In genomic region chr17:63834431-63835166, GRCh38 we compare ENCODE assay signal across 8 cellular contexts. TPM values are rescaled to one million over a fixed set of nuclear protein-coding genes. Genes with fewer than 3 reads are reported as not detected.
DNase-seq lines count a peak whose midpoint lies in the region; ATAC-seq and TF ChIP-seq lines count a peak whose summit lies in the region.

No MANE protein-coding gene starts in this region.

- peak; percentile 77 for TF ChIP-seq CTCF in CD14-positive monocyte (IDR thresholded peaks at IDR 0.05)

- no peak overlapping the region for H3K4me3 ChIP-seq in Karpas-422 (ENCODE audit: low read length)

- DNase-seq in CD14-positive monocyte (ENCODE audit: low spot score) (peak; percentile 72), Karpas-422 (peak; percentile 91), SHP77 treated with DMSO at 0.1 percent for 48 hours (lab: John Stamatoyannopoulos, UW) (peak; percentile 35), glomerular visceral epithelial cell (ENCODE audit: extremely low spot score) (peak; percentile 83), retina (peak; percentile 49)
- peak in 1 of 2 donors; percentile 66 for DNase-seq in activated naive CD4-positive, alpha-beta T cell treated with anti-CD3 and anti-CD28 coated beads, Interleukin-2, amount 50 U/mL, for 72 hours (ENCODE audit: low spot score in 2 of 2)

- H3K4me1 Mint-ChIP-seq in CD14-positive monocyte: peaks cover 34% of the 10 kb centered on the region

- ATAC-seq in GM19035 (IDR thresholded peaks at IDR 0.05; ENCODE audit: unreplicated experiment): peak; percentile 52
- peak; percentile 73 to 76 for ATAC-seq in activated naive CD4-positive, alpha-beta T cell treated with anti-CD3 and anti-CD28 coated beads, Interleukin-2, amount 50 U/mL, for 72 hours
- ATAC-seq in GM19455 (IDR thresholded peaks at IDR 0.05; ENCODE audit: unreplicated experiment): no peak

- no peak overlapping the region for H3K4me3 Mint-ChIP-seq in CD14-positive monocyte

- H3K79me2 ChIP-seq in Karpas-422 (ENCODE audit: low read length): peaks cover 39% of the 10 kb centered on the region

- peaks cover 10% of the 10 kb centered on the region; the same call in 1 of the 2 replicates for H4K20me1 ChIP-seq in Karpas-422 (ENCODE audit: insufficient read depth, low read depth, low read length)

- peaks cover 0 to 1% (median 0%) of the 10 kb centered on the region in 3 donors for H3K27me3 Mint-ChIP-seq in CD14-positive monocyte (ENCODE audit: low read depth in 3 of 3)

- H3K27me3 ChIP-seq in Karpas-422 (ENCODE audit: low read length): no peaks in the 10 kb centered on the region

- peaks cover 66 to 76% of the 10 kb centered on the region in 2 donors for H3K36me3 Mint-ChIP-seq in CD14-positive monocyte
- H3K36me3 Mint-ChIP-seq in activated naive CD4-positive, alpha-beta T cell treated with anti-CD3 and anti-CD28 coated beads, Interleukin-2, amount 50 U/mL, for 72 hours: peaks cover 26 to 38% of the 10 kb centered on the region in 2 donors

- H3K36me3 ChIP-seq in Karpas-422 (ENCODE audit: insufficient read depth, low read length): peaks cover 27% of the 10 kb centered on the region; the same call in 1 of the 2 replicates

- H2AFZ ChIP-seq in Karpas-422 (ENCODE audit: low read length): no peak overlapping the region

- no peaks in the 10 kb centered on the region for H3K9me3 Mint-ChIP-seq in CD14-positive monocyte
- H3K9me3 Mint-ChIP-seq in activated naive CD4-positive, alpha-beta T cell treated with anti-CD3 and anti-CD28 coated beads, Interleukin-2, amount 50 U/mL, for 72 hours: no peaks in the 10 kb centered on the region

- no peaks in the 10 kb centered on the region for H3K9me2 ChIP-seq in Karpas-422 (replicated peaks; ENCODE audit: insufficient read depth, low read length)

- peak overlapping the region in 6 of 7 donors; percentile 40 to 88 (median 80) for H3K27ac Mint-ChIP-seq in CD14-positive monocyte
- peak overlapping the region; percentile 20 to 88 for H3K27ac Mint-ChIP-seq in activated naive CD4-positive, alpha-beta T cell treated with anti-CD3 and anti-CD28 coated beads, Interleukin-2, amount 50 U/mL, for 72 hours

- no peak overlapping the region for H3K9ac ChIP-seq in Karpas-422 (ENCODE audit: low read length)

- H3K9me3 ChIP-seq in Karpas-422 (ENCODE audit: low read length): no peaks in the 10 kb centered on the region

- H3K27ac ChIP-seq in Karpas-422 (ENCODE audit: low read length): no peak overlapping the region

- H3K4me2 ChIP-seq in Karpas-422 (ENCODE audit: low read depth, low read length, poor library complexity, severe bottlenecking): no peak overlapping the region

- H3K4me1 ChIP-seq in Karpas-422 (ENCODE audit: low read length): peaks cover 17% of the 10 kb centered on the region

- intact Hi-C loops in CD14-positive monocyte (cut with micrococcal nuclease): no loop called here

RNA-seq across cellular contexts. Expression of gene FTSJ3, which starts 7.1 kb away (rescaled TPM):
- polyA plus RNA-seq in CD14-positive monocyte: 10 to 100 TPM in 1 of 2 donors, 1 to 10 TPM in 1; 9.2 to 15.0 TPM
- 30.7 and 39.5 TPM in 2 replicates for total RNA-seq in Karpas-422 (2014; rRNA removed; shearing (Covaris generic); ENCODE audit: low replicate concordance)
- 10 to 100 TPM; 47.0 to 55.8 TPM for total RNA-seq in activated naive CD4-positive, alpha-beta T cell treated with anti-CD3 and anti-CD28 coated beads, Interleukin-2, amount 50 U/mL, for 72 hours

RNA-seq across cellular contexts. Expression of gene PSMC5, which starts 7.4 kb away (rescaled TPM):
- 10 to 100 TPM; 82.8 to 88.3 TPM for polyA plus RNA-seq in CD14-positive monocyte
- 26.9 and 49.1 TPM in 2 replicates for total RNA-seq in Karpas-422 (2014; rRNA removed; shearing (Covaris generic); ENCODE audit: low replicate concordance)
- 100 to 1,000 TPM; 129 to 137 TPM for total RNA-seq in activated naive CD4-positive, alpha-beta T cell treated with anti-CD3 and anti-CD28 coated beads, Interleukin-2, amount 50 U/mL, for 72 hours

RNA-seq across cellular contexts. Expression of gene SMARCD2, which starts 7.9 kb away (rescaled TPM):
- 10 to 100 TPM; 60.2 to 77.9 TPM for polyA plus RNA-seq in CD14-positive monocyte
- total RNA-seq in Karpas-422 (2014; rRNA removed; shearing (Covaris generic); ENCODE audit: low replicate concordance): 103 and 143 TPM in 2 replicates
- 100 to 1,000 TPM in 1 of 2 donors, 10 to 100 TPM in 1; 90.3 to 113 TPM for total RNA-seq in activated naive CD4-positive, alpha-beta T cell treated with anti-CD3 and anti-CD28 coated beads, Interleukin-2, amount 50 U/mL, for 72 hours

RNA-seq across cellular contexts. Expression of gene CSH2, which starts 38.9 kb away (rescaled TPM):
- not detected for polyA plus RNA-seq in CD14-positive monocyte
- total RNA-seq in Karpas-422 (2014; rRNA removed; shearing (Covaris generic); ENCODE audit: low replicate concordance): not detected in 2 replicates
- 1 to 10 TPM; 2.2 to 2.4 TPM for total RNA-seq in activated naive CD4-positive, alpha-beta T cell treated with anti-CD3 and anti-CD28 coated beads, Interleukin-2, amount 50 U/mL, for 72 hours

RNA-seq across cellular contexts. Expression of gene GH2, which starts 47.1 kb away (rescaled TPM):
- polyA plus RNA-seq in CD14-positive monocyte: not detected
- total RNA-seq in Karpas-422 (2014; rRNA removed; shearing (Covaris generic); ENCODE audit: low replicate concordance): not detected in 2 replicates
- total RNA-seq in activated naive CD4-positive, alpha-beta T cell treated with anti-CD3 and anti-CD28 coated beads, Interleukin-2, amount 50 U/mL, for 72 hours: not detected
